Comparison of ENCODE assay signal across 8 cellular contexts in the genomic region with DNA sequence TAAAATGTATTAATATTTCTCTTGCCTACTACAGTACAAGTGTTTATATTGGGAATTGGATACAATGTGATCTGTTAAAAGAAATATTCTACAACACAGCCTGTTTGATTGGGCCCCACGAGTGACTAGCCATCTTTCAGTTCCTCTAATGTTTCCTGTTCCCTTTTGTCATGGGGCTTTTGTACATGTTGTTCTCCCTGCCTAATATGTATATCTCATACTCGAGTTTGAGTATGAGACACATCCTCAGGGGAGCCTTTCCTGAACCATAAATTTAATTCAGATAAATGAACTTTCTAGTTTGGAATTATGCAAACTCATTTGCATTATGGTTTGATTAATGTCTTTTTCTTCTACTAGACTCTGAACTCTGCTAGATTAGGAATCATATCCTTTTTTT.
DNase-seq lines count a peak whose midpoint lies in the region; ATAC-seq and TF ChIP-seq lines count a peak whose summit lies in the region.

No MANE protein-coding gene starts in this region.

- H3K9me2 ChIP-seq in SK-N-SH: no peaks in the 10 kb centered on the region

- H3K27me3 Mint-ChIP-seq in T-cell: no peaks in the 10 kb centered on the region

- no peak overlapping the region for H2AFZ ChIP-seq in SK-N-SH (ENCODE audit: low read depth)

- CTCF ChIA-PET in T-cell (lab: Charles Lee): no interaction called here
- CTCF ChIA-PET in SK-N-SH (lab: Yijun Ruan, JAX): no interaction called here

- H3K4me3 Mint-ChIP-seq in T-cell: no peak overlapping the region

- peaks cover 0 to 12% (median 0%) of the 10 kb centered on the region in 3 donors for H3K9me3 Mint-ChIP-seq in T-cell

- no peaks in the 10 kb centered on the region for H3K4me1 ChIP-seq in SK-N-SH (ENCODE audit: control insufficient read depth in 1 of 2, insufficient read depth in 2 of 2, low read depth in 1 of 2, low read length in 1 of 2)
- no peaks in the 10 kb centered on the region for H3K4me1 ChIP-seq in BE2C

- POLR2A ChIA-PET in T-cell (lab: Charles Lee): no interaction called here
- POLR2A ChIA-PET in SK-N-SH (lab: Yijun Ruan, JAX): no interaction called here

- H3K9ac ChIP-seq in SK-N-SH: no peak overlapping the region

- H3K79me2 ChIP-seq in SK-N-SH (ENCODE audit: insufficient read depth): peaks cover 67% of the 10 kb centered on the region

- H3K36me3 Mint-ChIP-seq in T-cell: peaks cover 48% of the 10 kb centered on the region

- TF ChIP-seq EP300 in SK-N-SH (IDR thresholded peaks at IDR 0.05; ENCODE audit: borderline replicate concordance in 1 of 2, low read depth in 1 of 2, low read length in 1 of 2): no peak

- WGBS in SK-N-SH (ENCODE audit: low lambda C conversion rate): 47% methylated on average over 2 of the region's 2 CpGs

- no peaks in the 10 kb centered on the region for H3F3A ChIP-seq in SK-N-SH (replicated peaks; ENCODE audit: insufficient read depth)

- DNase-seq in GDM1 (lab: John Stamatoyannopoulos, UW): peak; percentile 39
- no peak for DNase-seq in Right ventricle myocardium superior
- DNase-seq in T-cell: no peak
- DNase-seq in SK-N-SH: no peak
- no peak for DNase-seq in stimulated activated naive CD4-positive, alpha-beta T cell (lab: John Stamatoyannopoulos, UW)
- DNase-seq in BE2C: no peak

- TF ChIP-seq RAD21 in SK-N-SH (IDR thresholded peaks at IDR 0.05; ENCODE audit: low read length): no peak

- H3K27me3 ChIP-seq in SK-N-SH (ENCODE audit: insufficient read depth) (no peaks in the 10 kb centered on the region), BE2C (no peaks in the 10 kb centered on the region)

- H3K27ac ChIP-seq in SK-N-SH (ENCODE audit: low read depth in 2 of 2, low read length in 1 of 2): no peak overlapping the region

- ATAC-seq in GM21390 (IDR thresholded peaks at IDR 0.05; ENCODE audit: unreplicated experiment): peak; percentile 93
- peak; percentile 76 for ATAC-seq in HG03565 (IDR thresholded peaks at IDR 0.05; ENCODE audit: unreplicated experiment)
- peak; percentile 68 for ATAC-seq in Right ventricle myocardium superior (ENCODE audit: poor library complexity)
- ATAC-seq in T-cell (replicated peaks in 1 of 4): no peak

- peaks cover 5% of the 10 kb centered on the region; the same call in 1 of the 2 replicates for H4K20me1 ChIP-seq in SK-N-SH (ENCODE audit: insufficient read depth)

- H3K9me3 ChIP-seq in SK-N-SH: no peaks in the 10 kb centered on the region
- H3K9me3 ChIP-seq in BE2C: no peaks in the 10 kb centered on the region

- intact Hi-C loops in Right ventricle myocardium superior (cut with DNase I): no loop called here

- peaks cover 47 to 62% (median 57%) of the 10 kb centered on the region in 3 donors for H3K4me1 Mint-ChIP-seq in T-cell

- H3K4me2 ChIP-seq in SK-N-SH: no peak overlapping the region

- no peak overlapping the region for H3K27ac Mint-ChIP-seq in T-cell

- H3K36me3 ChIP-seq in SK-N-SH (replicated peaks in 1 of 2; ENCODE audit: control insufficient read depth in 1 of 2, insufficient read depth in 2 of 2, low read length in 1 of 2) (peaks cover 19 to 26% of the 10 kb centered on the region in 2 experiments), BE2C (0 out of 2 replicates have a peak, but pooled peaks cover 3% of the 10 kb centered on the region)

- TF ChIP-seq CTCF in SK-N-SH (IDR thresholded peaks at IDR 0.05): no peak
- no peak for TF ChIP-seq CTCF in BE2C (IDR thresholded peaks at IDR 0.05; ENCODE audit: low read depth, low read length)

- H3K4me3 ChIP-seq in SK-N-SH (ENCODE audit: low read depth in 2 of 2, low read length in 1 of 2) (no peak overlapping the region), BE2C (ENCODE audit: low read depth, low read length) (no peak overlapping the region)

TF ChIP-seq in SK-N-SH, 30 proteins besides CTCF, POLR2A, EP300 and RAD21:
- no peak for TF ChIP-seq POLR2AphosphoS5 (IDR thresholded peaks at IDR 0.05; ENCODE audit: low read depth, low read length)
- TF ChIP-seq, protein P1, sequence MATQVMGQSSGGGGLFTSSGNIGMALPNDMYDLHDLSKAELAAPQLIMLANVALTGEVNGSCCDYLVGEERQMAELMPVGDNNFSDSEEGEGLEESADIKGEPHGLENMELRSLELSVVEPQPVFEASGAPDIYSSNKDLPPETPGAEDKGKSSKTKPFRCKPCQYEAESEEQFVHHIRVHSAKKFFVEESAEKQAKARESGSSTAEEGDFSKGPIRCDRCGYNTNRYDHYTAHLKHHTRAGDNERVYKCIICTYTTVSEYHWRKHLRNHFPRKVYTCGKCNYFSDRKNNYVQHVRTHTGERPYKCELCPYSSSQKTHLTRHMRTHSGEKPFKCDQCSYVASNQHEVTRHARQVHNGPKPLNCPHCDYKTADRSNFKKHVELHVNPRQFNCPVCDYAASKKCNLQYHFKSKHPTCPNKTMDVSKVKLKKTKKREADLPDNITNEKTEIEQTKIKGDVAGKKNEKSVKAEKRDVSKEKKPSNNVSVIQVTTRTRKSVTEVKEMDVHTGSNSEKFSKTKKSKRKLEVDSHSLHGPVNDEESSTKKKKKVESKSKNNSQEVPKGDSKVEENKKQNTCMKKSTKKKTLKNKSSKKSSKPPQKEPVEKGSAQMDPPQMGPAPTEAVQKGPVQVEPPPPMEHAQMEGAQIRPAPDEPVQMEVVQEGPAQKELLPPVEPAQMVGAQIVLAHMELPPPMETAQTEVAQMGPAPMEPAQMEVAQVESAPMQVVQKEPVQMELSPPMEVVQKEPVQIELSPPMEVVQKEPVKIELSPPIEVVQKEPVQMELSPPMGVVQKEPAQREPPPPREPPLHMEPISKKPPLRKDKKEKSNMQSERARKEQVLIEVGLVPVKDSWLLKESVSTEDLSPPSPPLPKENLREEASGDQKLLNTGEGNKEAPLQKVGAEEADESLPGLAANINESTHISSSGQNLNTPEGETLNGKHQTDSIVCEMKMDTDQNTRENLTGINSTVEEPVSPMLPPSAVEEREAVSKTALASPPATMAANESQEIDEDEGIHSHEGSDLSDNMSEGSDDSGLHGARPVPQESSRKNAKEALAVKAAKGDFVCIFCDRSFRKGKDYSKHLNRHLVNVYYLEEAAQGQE (IDR thresholded peaks at IDR 0.05; ENCODE audit: low read depth, low read length): no peak
- TF ChIP-seq, protein P2, sequence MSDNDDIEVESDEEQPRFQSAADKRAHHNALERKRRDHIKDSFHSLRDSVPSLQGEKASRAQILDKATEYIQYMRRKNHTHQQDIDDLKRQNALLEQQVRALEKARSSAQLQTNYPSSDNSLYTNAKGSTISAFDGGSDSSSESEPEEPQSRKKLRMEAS (IDR thresholded peaks at IDR 0.05; ENCODE audit: low read depth): no peak
- no peak for TF ChIP-seq TCF12 (IDR thresholded peaks at IDR 0.05)
- TF ChIP-seq FOXJ3 (CRISPR knock-in tag; IDR thresholded peaks at IDR 0.05): no peak
- TF ChIP-seq TEAD4 (IDR thresholded peaks at IDR 0.05; ENCODE audit: borderline replicate concordance, insufficient read depth): no peak
- no peak for TF ChIP-seq SMC3 (IDR thresholded peaks at IDR 0.05; ENCODE audit: low read depth, low read length)
- TF ChIP-seq JUND (IDR thresholded peaks at IDR 0.05): no peak
- TF ChIP-seq ELF1 (IDR thresholded peaks at IDR 0.05): no peak

Comparison
In these comparisons a context has a peak if more than half of its experiments do, and no peak if none do; other contexts are left out.
1. ATAC-seq: peak in GM21390 (single experiment), HG03565 (single experiment) and Right ventricle myocardium superior (single experiment); none in T-cell (0 of 4).